ENCODE assay signal across 15 cellular contexts in genomic region chr2:157489981-157490380, GRCh38.
"Had no signal": no experiment of that assay in that cellular context is flagged by ENCODE, and none has a peak within 500 bp of the region (broad histone marks: within the 10 kb centered on the region; RNA-seq: fewer than 3 reads in every experiment).

No MANE protein-coding gene starts in this region.

- FAIRE-seq: astrocyte, endometrium had no signal

- H3K4me3 ChIP-seq: lower lobe of right lung, right atrium auricular region, skin epidermis, tibial artery had no signal

- H3K36me3 ChIP-seq: lower lobe of right lung, right atrium auricular region, tibial artery had no signal

- H3K4me3 Mint-ChIP-seq: naive B cell; T-helper 2 cell treated with Interferon-gamma antibody and Interleukin-4, amounts not matched to agents 5 μg/mL and 100 μg/mL, for 36 hours had no signal

- H3K27ac Mint-ChIP-seq: T-helper 2 cell treated with Interferon-gamma antibody and Interleukin-4, amounts not matched to agents 5 μg/mL and 100 μg/mL, for 36 hours had no signal

- H3K27me3 ChIP-seq: right atrium auricular region, tibial artery had no signal

- ATAC-seq: left cardiac atrium, lower lobe of right lung had no signal

- H3K4me1 ChIP-seq: lower lobe of right lung had no signal

- H3K27me3 Mint-ChIP-seq: naive B cell had no signal

- H3K9me3 ChIP-seq: lower lobe of right lung, right atrium auricular region, tibial artery had no signal

- DNase-seq: activated CD4-positive, alpha-beta T cell treated with anti-CD3 and anti-CD28 coated beads, Interleukin-2, amount 50 U/mL, for 1 hour; activated CD4-positive, CD25-positive, alpha-beta regulatory T cell; left cardiac atrium; lower lobe of right lung; naive B cell; stimulated activated CD4-positive, alpha-beta T cell treated with anti-CD3 and anti-CD28 coated beads, Interleukin-15, amount 100 ng/mL, for 24 hours; stimulated activated CD4-positive, alpha-beta T cell treated with anti-CD3 and anti-CD28 coated beads, Interleukin-4, amount 100 ng/mL, for 1 hour; stimulated activated naive CD4-positive, alpha-beta T cell; tibial artery had no signal

- H3K9me3 Mint-ChIP-seq: activated T-helper 1 cell treated with anti-CD3 and anti-CD28 coated beads, Interleukin-12 subunit alpha, Interleukin-12 subunit beta, Interleukin-2, Interleukin-4 antibody, amounts not matched to agents 30 ng/mL and 10 ng/mL and 1 ng/mL, durations not matched to agents 14 hours and 24 hours and 36 hours; naive B cell; T-helper 2 cell treated with Interferon-gamma antibody and Interleukin-4, amounts not matched to agents 5 μg/mL and 100 μg/mL, for 36 hours had no signal

- H3K27ac ChIP-seq: lower lobe of right lung, right atrium auricular region, skin epidermis had no signal

- H3K36me3 Mint-ChIP-seq: naive B cell had no signal
